ENCODE assay signal across 1 cellular context in the genomic region with DNA sequence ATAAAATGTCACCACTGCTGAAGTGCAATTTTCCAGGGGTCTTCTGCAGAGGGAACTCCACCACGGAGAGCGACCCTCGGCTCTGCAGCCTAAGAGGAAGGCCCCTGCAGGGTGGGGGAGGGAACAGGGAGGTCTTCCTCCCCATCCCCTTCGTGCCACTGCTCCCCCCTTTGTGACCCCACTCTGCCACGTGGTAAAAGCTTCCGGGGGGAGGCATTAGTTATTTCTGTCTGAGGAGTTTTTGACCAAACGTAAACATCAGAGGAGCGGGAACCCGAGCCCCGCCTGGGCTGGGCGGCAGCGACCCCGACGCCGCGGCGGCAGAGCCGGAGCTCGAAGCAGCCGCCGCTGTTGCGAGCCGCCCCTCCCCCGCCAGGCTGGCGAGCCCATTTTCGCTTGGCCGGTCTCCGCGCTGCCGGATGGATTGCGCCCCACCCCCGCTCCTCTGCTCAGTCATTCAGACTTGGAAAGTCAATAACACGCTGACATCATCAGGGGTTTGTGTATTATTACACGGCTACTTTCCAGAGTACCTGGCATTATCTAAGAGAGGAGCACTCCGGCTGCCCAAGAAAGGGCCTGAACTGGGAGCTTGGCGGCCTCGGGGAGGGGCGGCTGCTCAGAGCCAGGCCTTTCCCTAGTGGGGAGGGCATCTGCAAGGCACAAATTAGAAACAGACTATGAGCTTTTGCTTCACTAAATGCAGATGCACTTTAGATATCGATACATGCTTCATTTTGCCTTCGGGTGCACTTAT.
A peak's percentile ranks its signal among the peaks of the same experiment; 100 is the strongest.
TF ChIP-seq lines count a peak whose summit lies in the region.

No MANE protein-coding gene starts in this region.

TF ChIP-seq in WTC11, 78 proteins besides CTCF, POLR2A, EP300 and RAD21 (continued from another document and continues in another):
- TF ChIP-seq, protein P1, sequence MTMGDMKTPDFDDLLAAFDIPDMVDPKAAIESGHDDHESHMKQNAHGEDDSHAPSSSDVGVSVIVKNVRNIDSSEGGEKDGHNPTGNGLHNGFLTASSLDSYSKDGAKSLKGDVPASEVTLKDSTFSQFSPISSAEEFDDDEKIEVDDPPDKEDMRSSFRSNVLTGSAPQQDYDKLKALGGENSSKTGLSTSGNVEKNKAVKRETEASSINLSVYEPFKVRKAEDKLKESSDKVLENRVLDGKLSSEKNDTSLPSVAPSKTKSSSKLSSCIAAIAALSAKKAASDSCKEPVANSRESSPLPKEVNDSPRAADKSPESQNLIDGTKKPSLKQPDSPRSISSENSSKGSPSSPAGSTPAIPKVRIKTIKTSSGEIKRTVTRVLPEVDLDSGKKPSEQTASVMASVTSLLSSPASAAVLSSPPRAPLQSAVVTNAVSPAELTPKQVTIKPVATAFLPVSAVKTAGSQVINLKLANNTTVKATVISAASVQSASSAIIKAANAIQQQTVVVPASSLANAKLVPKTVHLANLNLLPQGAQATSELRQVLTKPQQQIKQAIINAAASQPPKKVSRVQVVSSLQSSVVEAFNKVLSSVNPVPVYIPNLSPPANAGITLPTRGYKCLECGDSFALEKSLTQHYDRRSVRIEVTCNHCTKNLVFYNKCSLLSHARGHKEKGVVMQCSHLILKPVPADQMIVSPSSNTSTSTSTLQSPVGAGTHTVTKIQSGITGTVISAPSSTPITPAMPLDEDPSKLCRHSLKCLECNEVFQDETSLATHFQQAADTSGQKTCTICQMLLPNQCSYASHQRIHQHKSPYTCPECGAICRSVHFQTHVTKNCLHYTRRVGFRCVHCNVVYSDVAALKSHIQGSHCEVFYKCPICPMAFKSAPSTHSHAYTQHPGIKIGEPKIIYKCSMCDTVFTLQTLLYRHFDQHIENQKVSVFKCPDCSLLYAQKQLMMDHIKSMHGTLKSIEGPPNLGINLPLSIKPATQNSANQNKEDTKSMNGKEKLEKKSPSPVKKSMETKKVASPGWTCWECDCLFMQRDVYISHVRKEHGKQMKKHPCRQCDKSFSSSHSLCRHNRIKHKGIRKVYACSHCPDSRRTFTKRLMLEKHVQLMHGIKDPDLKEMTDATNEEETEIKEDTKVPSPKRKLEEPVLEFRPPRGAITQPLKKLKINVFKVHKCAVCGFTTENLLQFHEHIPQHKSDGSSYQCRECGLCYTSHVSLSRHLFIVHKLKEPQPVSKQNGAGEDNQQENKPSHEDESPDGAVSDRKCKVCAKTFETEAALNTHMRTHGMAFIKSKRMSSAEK (CRISPR knock-in tag; IDR thresholded peaks at IDR 0.05; ENCODE audit: borderline replicate concordance) = no peak
- TF ChIP-seq NFE2L1 (CRISPR knock-in tag; IDR thresholded peaks at IDR 0.05) = peak; percentile 92
- TF ChIP-seq MXD4 (CRISPR knock-in tag; IDR thresholded peaks at IDR 0.05; ENCODE audit: borderline replicate concordance) = no peak
- TF ChIP-seq, protein P2, sequence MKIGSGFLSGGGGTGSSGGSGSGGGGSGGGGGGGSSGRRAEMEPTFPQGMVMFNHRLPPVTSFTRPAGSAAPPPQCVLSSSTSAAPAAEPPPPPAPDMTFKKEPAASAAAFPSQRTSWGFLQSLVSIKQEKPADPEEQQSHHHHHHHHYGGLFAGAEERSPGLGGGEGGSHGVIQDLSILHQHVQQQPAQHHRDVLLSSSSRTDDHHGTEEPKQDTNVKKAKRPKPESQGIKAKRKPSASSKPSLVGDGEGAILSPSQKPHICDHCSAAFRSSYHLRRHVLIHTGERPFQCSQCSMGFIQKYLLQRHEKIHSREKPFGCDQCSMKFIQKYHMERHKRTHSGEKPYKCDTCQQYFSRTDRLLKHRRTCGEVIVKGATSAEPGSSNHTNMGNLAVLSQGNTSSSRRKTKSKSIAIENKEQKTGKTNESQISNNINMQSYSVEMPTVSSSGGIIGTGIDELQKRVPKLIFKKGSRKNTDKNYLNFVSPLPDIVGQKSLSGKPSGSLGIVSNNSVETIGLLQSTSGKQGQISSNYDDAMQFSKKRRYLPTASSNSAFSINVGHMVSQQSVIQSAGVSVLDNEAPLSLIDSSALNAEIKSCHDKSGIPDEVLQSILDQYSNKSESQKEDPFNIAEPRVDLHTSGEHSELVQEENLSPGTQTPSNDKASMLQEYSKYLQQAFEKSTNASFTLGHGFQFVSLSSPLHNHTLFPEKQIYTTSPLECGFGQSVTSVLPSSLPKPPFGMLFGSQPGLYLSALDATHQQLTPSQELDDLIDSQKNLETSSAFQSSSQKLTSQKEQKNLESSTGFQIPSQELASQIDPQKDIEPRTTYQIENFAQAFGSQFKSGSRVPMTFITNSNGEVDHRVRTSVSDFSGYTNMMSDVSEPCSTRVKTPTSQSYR (CRISPR knock-in tag; IDR thresholded peaks at IDR 0.05) = peak; percentile 99
- TF ChIP-seq, protein P3, sequence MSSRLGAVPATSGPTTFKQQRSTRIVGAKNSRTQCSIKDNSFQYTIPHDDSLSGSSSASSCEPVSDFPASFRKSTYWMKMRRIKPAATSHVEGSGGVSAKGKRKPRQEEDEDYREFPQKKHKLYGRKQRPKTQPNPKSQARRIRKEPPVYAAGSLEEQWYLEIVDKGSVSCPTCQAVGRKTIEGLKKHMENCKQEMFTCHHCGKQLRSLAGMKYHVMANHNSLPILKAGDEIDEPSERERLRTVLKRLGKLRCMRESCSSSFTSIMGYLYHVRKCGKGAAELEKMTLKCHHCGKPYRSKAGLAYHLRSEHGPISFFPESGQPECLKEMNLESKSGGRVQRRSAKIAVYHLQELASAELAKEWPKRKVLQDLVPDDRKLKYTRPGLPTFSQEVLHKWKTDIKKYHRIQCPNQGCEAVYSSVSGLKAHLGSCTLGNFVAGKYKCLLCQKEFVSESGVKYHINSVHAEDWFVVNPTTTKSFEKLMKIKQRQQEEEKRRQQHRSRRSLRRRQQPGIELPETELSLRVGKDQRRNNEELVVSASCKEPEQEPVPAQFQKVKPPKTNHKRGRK (CRISPR knock-in tag; IDR thresholded peaks at IDR 0.05; ENCODE audit: borderline replicate concordance) = no peak
- TF ChIP-seq GTF2I (CRISPR knock-in tag; conservative IDR thresholded peaks at IDR 0.05) = no peak
- TF ChIP-seq, protein P4, sequence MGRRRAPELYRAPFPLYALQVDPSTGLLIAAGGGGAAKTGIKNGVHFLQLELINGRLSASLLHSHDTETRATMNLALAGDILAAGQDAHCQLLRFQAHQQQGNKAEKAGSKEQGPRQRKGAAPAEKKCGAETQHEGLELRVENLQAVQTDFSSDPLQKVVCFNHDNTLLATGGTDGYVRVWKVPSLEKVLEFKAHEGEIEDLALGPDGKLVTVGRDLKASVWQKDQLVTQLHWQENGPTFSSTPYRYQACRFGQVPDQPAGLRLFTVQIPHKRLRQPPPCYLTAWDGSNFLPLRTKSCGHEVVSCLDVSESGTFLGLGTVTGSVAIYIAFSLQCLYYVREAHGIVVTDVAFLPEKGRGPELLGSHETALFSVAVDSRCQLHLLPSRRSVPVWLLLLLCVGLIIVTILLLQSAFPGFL (CRISPR knock-in tag; IDR thresholded peaks at IDR 0.05; ENCODE audit: borderline replicate concordance) = no peak
- peak; percentile 90 for TF ChIP-seq FOXP1 (CRISPR knock-in tag; IDR thresholded peaks at IDR 0.05; ENCODE audit: borderline replicate concordance)
- TF ChIP-seq, protein P5, sequence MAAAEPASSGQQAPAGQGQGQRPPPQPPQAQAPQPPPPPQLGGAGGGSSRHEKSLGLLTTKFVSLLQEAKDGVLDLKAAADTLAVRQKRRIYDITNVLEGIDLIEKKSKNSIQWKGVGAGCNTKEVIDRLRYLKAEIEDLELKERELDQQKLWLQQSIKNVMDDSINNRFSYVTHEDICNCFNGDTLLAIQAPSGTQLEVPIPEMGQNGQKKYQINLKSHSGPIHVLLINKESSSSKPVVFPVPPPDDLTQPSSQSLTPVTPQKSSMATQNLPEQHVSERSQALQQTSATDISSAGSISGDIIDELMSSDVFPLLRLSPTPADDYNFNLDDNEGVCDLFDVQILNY (CRISPR knock-in tag; IDR thresholded peaks at IDR 0.05) = peak; percentile 88
- no peak for TF ChIP-seq RELA (CRISPR knock-in tag; IDR thresholded peaks at IDR 0.05; ENCODE audit: borderline replicate concordance)
- TF ChIP-seq HMGA2 (CRISPR knock-in tag; IDR thresholded peaks at IDR 0.05) = no peak
- TF ChIP-seq, protein P6, sequence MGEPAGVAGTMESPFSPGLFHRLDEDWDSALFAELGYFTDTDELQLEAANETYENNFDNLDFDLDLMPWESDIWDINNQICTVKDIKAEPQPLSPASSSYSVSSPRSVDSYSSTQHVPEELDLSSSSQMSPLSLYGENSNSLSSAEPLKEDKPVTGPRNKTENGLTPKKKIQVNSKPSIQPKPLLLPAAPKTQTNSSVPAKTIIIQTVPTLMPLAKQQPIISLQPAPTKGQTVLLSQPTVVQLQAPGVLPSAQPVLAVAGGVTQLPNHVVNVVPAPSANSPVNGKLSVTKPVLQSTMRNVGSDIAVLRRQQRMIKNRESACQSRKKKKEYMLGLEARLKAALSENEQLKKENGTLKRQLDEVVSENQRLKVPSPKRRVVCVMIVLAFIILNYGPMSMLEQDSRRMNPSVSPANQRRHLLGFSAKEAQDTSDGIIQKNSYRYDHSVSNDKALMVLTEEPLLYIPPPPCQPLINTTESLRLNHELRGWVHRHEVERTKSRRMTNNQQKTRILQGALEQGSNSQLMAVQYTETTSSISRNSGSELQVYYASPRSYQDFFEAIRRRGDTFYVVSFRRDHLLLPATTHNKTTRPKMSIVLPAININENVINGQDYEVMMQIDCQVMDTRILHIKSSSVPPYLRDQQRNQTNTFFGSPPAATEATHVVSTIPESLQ (CRISPR knock-in tag; IDR thresholded peaks at IDR 0.05) = no peak
- peak; percentile 92; the same call in 1 of the 2 replicates for TF ChIP-seq MYBL2 (CRISPR knock-in tag; IDR thresholded peaks at IDR 0.05)
- TF ChIP-seq JAZF1 (CRISPR knock-in tag; IDR thresholded peaks at IDR 0.05) = no peak
- TF ChIP-seq ZNF396 (CRISPR knock-in tag; IDR thresholded peaks at IDR 0.05; ENCODE audit: borderline replicate concordance) = no peak
- TF ChIP-seq, protein P7, sequence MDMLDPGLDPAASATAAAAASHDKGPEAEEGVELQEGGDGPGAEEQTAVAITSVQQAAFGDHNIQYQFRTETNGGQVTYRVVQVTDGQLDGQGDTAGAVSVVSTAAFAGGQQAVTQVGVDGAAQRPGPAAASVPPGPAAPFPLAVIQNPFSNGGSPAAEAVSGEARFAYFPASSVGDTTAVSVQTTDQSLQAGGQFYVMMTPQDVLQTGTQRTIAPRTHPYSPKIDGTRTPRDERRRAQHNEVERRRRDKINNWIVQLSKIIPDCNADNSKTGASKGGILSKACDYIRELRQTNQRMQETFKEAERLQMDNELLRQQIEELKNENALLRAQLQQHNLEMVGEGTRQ (CRISPR knock-in tag; IDR thresholded peaks at IDR 0.05) = peak; percentile 66
- TF ChIP-seq TCF7 (CRISPR knock-in tag; IDR thresholded peaks at IDR 0.05; ENCODE audit: low read depth) = no peak
- TF ChIP-seq, protein P8, sequence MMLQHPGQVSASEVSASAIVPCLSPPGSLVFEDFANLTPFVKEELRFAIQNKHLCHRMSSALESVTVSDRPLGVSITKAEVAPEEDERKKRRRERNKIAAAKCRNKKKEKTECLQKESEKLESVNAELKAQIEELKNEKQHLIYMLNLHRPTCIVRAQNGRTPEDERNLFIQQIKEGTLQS (CRISPR knock-in tag; conservative IDR thresholded peaks at IDR 0.05) = peak; percentile 56; the same call in 1 of the 2 replicates
- no peak for TF ChIP-seq SOX15 (CRISPR knock-in tag; IDR thresholded peaks at IDR 0.05)
- TF ChIP-seq, protein P9, sequence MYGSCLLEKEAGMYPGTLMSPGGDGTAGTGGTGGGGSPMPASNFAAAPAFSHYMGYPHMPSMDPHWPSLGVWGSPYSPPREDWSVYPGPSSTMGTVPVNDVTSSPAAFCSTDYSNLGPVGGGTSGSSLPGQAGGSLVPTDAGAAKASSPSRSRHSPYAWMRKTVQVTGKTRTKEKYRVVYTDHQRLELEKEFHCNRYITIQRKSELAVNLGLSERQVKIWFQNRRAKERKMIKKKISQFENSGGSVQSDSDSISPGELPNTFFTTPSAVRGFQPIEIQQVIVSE (CRISPR knock-in tag; IDR thresholded peaks at IDR 0.05; ENCODE audit: borderline replicate concordance) = no peak
- peak; percentile 45; the same call in 1 of the 2 replicates for TF ChIP-seq TP53 (CRISPR knock-in tag; IDR thresholded peaks at IDR 0.05)
- TF ChIP-seq GRHL2 (CRISPR knock-in tag; IDR thresholded peaks at IDR 0.05; ENCODE audit: insufficient replicate concordance, severe bottlenecking) = no peak
- TF ChIP-seq, protein P10, sequence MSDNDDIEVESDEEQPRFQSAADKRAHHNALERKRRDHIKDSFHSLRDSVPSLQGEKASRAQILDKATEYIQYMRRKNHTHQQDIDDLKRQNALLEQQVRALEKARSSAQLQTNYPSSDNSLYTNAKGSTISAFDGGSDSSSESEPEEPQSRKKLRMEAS (CRISPR knock-in tag; IDR thresholded peaks at IDR 0.05) = peak; percentile 68; the same call in 1 of the 2 replicates
- TF ChIP-seq, protein P11, sequence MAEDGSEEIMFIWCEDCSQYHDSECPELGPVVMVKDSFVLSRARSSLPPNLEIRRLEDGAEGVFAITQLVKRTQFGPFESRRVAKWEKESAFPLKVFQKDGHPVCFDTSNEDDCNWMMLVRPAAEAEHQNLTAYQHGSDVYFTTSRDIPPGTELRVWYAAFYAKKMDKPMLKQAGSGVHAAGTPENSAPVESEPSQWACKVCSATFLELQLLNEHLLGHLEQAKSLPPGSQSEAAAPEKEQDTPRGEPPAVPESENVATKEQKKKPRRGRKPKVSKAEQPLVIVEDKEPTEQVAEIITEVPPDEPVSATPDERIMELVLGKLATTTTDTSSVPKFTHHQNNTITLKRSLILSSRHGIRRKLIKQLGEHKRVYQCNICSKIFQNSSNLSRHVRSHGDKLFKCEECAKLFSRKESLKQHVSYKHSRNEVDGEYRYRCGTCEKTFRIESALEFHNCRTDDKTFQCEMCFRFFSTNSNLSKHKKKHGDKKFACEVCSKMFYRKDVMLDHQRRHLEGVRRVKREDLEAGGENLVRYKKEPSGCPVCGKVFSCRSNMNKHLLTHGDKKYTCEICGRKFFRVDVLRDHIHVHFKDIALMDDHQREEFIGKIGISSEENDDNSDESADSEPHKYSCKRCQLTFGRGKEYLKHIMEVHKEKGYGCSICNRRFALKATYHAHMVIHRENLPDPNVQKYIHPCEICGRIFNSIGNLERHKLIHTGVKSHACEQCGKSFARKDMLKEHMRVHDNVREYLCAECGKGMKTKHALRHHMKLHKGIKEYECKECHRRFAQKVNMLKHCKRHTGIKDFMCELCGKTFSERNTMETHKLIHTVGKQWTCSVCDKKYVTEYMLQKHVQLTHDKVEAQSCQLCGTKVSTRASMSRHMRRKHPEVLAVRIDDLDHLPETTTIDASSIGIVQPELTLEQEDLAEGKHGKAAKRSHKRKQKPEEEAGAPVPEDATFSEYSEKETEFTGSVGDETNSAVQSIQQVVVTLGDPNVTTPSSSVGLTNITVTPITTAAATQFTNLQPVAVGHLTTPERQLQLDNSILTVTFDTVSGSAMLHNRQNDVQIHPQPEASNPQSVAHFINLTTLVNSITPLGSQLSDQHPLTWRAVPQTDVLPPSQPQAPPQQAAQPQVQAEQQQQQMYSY (CRISPR knock-in tag; IDR thresholded peaks at IDR 0.05) = no peak
- TF ChIP-seq ETV6 (CRISPR knock-in tag; IDR thresholded peaks at IDR 0.05) = peak; percentile 97
- TF ChIP-seq ZBTB21 (CRISPR knock-in tag; IDR thresholded peaks at IDR 0.05; ENCODE audit: borderline replicate concordance) = peak; percentile 95
- TF ChIP-seq ZNF232 (CRISPR knock-in tag; IDR thresholded peaks at IDR 0.05) = peak; percentile 60; the same call in 1 of the 2 replicates
- TF ChIP-seq, protein P12, sequence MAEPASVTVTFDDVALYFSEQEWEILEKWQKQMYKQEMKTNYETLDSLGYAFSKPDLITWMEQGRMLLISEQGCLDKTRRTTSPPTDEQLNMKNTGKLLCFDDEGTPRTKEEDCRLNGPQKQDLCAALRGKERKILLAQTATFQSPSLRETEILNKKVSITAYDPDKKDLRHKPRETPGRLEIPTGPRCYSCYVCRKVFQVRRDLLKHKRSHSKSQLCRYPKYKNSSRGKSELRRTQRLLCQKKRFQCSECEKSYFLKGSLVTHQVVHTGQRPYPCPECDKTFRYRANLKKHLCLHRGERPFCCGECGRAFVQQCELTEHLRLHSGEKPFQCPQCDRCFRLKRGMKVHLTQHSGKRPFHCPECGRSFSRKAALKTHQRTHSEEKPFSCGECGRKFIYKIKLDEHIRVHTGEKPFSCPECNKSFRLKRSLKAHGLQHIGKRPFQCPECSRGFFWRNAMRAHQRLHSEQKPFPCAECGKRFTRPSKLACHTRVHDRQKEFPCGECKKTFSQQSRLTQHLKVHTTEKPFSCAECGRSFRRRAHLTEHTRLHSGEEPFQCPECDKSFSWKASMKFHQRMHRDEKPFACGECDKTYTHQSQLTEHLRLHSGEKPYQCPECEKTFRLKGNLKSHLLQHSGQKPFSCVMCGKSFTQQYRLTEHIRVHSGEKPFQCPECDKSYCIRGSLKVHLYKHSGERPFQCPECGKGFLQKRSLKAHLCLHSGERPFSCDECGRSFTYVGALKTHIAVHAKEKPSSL (CRISPR knock-in tag; conservative IDR thresholded peaks at IDR 0.05) = no peak
